In the genomic region with DNA sequence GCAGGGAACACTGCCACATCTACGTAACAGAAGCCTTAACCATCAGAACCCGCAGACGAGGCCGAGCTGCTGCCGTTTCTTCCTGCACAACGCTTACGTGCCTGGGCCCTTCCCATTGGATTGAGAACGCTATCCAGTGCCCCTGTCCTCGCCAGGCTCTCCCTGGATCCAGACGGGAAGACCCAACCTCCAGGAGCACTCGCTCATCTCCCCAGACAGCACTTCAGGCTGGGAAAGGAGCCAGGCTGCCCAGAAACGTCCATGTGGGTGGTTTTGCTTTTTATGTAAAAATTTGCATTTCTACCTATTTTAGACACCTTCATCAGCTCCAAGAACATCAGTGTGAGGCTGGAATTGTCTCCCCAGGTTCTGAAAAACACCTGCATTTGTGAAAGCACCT, we compare ENCODE assay signal across 19 cellular contexts. TPM values are rescaled to one million over a fixed set of nuclear protein-coding genes. Genes with fewer than 3 reads are reported as not detected.
A peak's percentile ranks its signal among the peaks of the same experiment; 100 is the strongest.
DNase-seq lines count a peak whose midpoint lies in the region; FAIRE-seq and TF ChIP-seq lines count a peak whose summit lies in the region.
"Had no signal": no experiment of that assay in that cellular context is flagged by ENCODE, and none has a peak within 500 bp of the region (broad histone marks: within the 10 kb centered on the region; RNA-seq: fewer than 3 reads in every experiment).

No MANE protein-coding gene starts in this region.

- H3K9me3 ChIP-seq in H1 (ENCODE audit: insufficient read depth in 2 of 2, low read depth in 1 of 2, low read length in 1 of 2) (no peaks in the 10 kb centered on the region; a peak in 1 of 4 replicates), osteoblast (ENCODE audit: low read depth, low read length) (no peaks in the 10 kb centered on the region), A673 (ENCODE audit: low read depth, low read length, poor library complexity, severe bottlenecking) (no peaks in the 10 kb centered on the region)
- H3K9me3 ChIP-seq: Caco-2, HAP-1 had no signal

- H3K18ac ChIP-seq in H1 (ENCODE audit: extremely low read depth, low read length) = no peak overlapping the region

- no peak overlapping the region for H3K14ac ChIP-seq in H1 (ENCODE audit: insufficient read length)

- intact Hi-C loops in A673 (cut with micrococcal nuclease; ENCODE audit: unreplicated experiment) = no loop called here

- no peak overlapping the region for H4K5ac ChIP-seq in H1 (ENCODE audit: insufficient read length, low read depth, low read length)

- TF ChIP-seq CTCF in bronchial epithelial cell (IDR thresholded peaks at IDR 0.05; ENCODE audit: insufficient read depth, low read length, severe bottlenecking) (no peak), H1 (IDR thresholded peaks at IDR 0.05; ENCODE audit: control extremely low read depth in 1 of 3, insufficient read depth in 1 of 3, low read depth in 1 of 3, low read length in 3 of 3) (no peak), osteoblast (IDR thresholded peaks at IDR 0.05; ENCODE audit: extremely low read depth, low read depth, low read length) (no peak), A673 (conservative IDR thresholded peaks at IDR 0.05; ENCODE audit: low read depth, low read length) (no peak)

- H3K27ac Mint-ChIP-seq in activated naive CD4-positive, alpha-beta T cell treated with anti-CD3 and anti-CD28 coated beads, Interleukin-2, amount 10 ng/mL, durations not matched to agents 7 days and 5 days = no peak overlapping the region
- H3K27ac Mint-ChIP-seq: CD4-positive, alpha-beta T cell had no signal

- no peak overlapping the region for H2BK12ac ChIP-seq in H1 (ENCODE audit: low read depth, low read length)

- no peak for TF ChIP-seq RAD21 in H1 (IDR thresholded peaks at IDR 0.05 in 1 of 2, conservative IDR thresholded peaks at IDR 0.05 in 1 of 2; ENCODE audit: low read depth in 2 of 2, low read length in 2 of 2)

- H3K36me3 ChIP-seq in bronchial epithelial cell (ENCODE audit: control insufficient read depth, insufficient read depth, low read length) (peaks cover 17% of the 10 kb centered on the region), H1 (ENCODE audit: control insufficient read depth in 2 of 4, insufficient read depth in 4 of 4, low read length in 3 of 4) (peaks cover 0 to 6% (median 3%) of the 10 kb centered on the region in 4 experiments; a peak in 3 of 8 replicates), osteoblast (ENCODE audit: insufficient read depth, low read length) (peaks cover 3% of the 10 kb centered on the region), A673 (ENCODE audit: insufficient read depth, low read length, poor library complexity, severe bottlenecking) (no peaks in the 10 kb centered on the region)

- H3K79me2 ChIP-seq in H1 (ENCODE audit: control insufficient read depth in 1 of 2, insufficient read depth in 2 of 2, low read length in 2 of 2) (no peaks in the 10 kb centered on the region), osteoblast (ENCODE audit: insufficient read depth, low read length) (no peaks in the 10 kb centered on the region)

- H3K23ac ChIP-seq in H1 (ENCODE audit: insufficient read length) = no peak overlapping the region

- CTCF ChIA-PET in H1 (lab: Charles Lee; ENCODE audit: partially characterized antibody) = interaction anchor here (2.0 kb wide), 1 partner anchor 10 kb away, joined by 5 read pairs; no protein-coding TSS in a partner anchor
- CTCF ChIA-PET in activated naive CD4-positive, alpha-beta T cell treated with anti-CD3 and anti-CD28 coated beads, Interleukin-2, amount 10 ng/mL, durations not matched to agents 7 days and 5 days (lab: Charles Lee) = no interaction called here
- CTCF ChIA-PET in A673 (lab: Charles Lee) = no interaction called here

- H3K4me1 ChIP-seq in H1 (replicated peaks in 1 of 4; ENCODE audit: control insufficient read depth in 3 of 4, insufficient read depth in 4 of 4, low read length in 3 of 4) = no peaks in the 10 kb centered on the region
- H3K4me1 ChIP-seq in osteoblast (ENCODE audit: insufficient read depth, low read length) = no peaks in the 10 kb centered on the region
- no peaks in the 10 kb centered on the region for H3K4me1 ChIP-seq in A673 (ENCODE audit: insufficient read depth, low read length, poor library complexity, severe bottlenecking)
- H3K4me1 ChIP-seq: Caco-2, HAP-1 had no signal

- H3K56ac ChIP-seq in H1 (replicated peaks; ENCODE audit: insufficient read length, low read depth, low read length) = no peak overlapping the region

- WGBS in H1 (ENCODE audit: extremely low coverage in 1 of 2, insufficient coverage in 1 of 2, insufficient read length in 1 of 2, insufficient replicate concordance in 2 of 2, low coverage in 1 of 2, low lambda C conversion rate in 2 of 2, missing lambda C conversion rate in 1 of 2), 2 experiments = 97% methylated on average over 12 of the region's 12 CpGs; no CpG with 5 or more reads in 1 of the 2 experiments

- H3K23me2 ChIP-seq in H1 (ENCODE audit: low read depth, low read length) = no peaks in the 10 kb centered on the region

- no peaks in the 10 kb centered on the region for H3K4me1 Mint-ChIP-seq in activated naive CD4-positive, alpha-beta T cell treated with anti-CD3 and anti-CD28 coated beads, Interleukin-2, amount 10 ng/mL, durations not matched to agents 7 days and 5 days

- H2AK5ac ChIP-seq in H1 (ENCODE audit: low read depth, low read length) = no peak overlapping the region

- H3K4me3 ChIP-seq in bronchial epithelial cell (ENCODE audit: low read depth, low read length) (no peak overlapping the region), H1 (ENCODE audit: extremely low read depth in 1 of 4, insufficient read depth in 2 of 4, low read depth in 3 of 4, low read length in 4 of 4) (no peak overlapping the region), osteoblast (ENCODE audit: insufficient read depth, low read length) (no peak overlapping the region), A673 (ENCODE audit: low read depth, low read length, poor library complexity, severe bottlenecking) (no peak overlapping the region)
- H3K4me3 ChIP-seq: HAP-1 had no signal

- no peak overlapping the region for H4K91ac ChIP-seq in H1 (replicated peaks; ENCODE audit: insufficient read length, low read length)

- no peak for TF ChIP-seq POLR2A in H1 (IDR thresholded peaks at IDR 0.05; ENCODE audit: control extremely low read depth in 1 of 2, low read depth in 2 of 2, low read length in 2 of 2)

- no peak for TF ChIP-seq EP300 in H1 (IDR thresholded peaks at IDR 0.05; ENCODE audit: borderline replicate concordance in 1 of 2, low read depth in 2 of 2, low read length in 2 of 2)

- H2AFZ ChIP-seq in H1 (ENCODE audit: low read length) (no peak overlapping the region), osteoblast (ENCODE audit: low read length) (no peak overlapping the region)

- DNase-seq in bronchial epithelial cell (ENCODE audit: low read depth) (no peak), H1 (ENCODE audit: low read depth in 1 of 2, low spot score in 2 of 2) (no peak), osteoblast (ENCODE audit: insufficient read length, low spot score, missing footprints) (peak; percentile 10), A673 (ENCODE audit: low spot score) (no peak)
- DNase-seq in activated naive CD4-positive, alpha-beta T cell treated with anti-CD3 and anti-CD28 coated beads, Interleukin-2, amount 10 ng/mL, durations not matched to agents 7 days and 5 days = no peak
- DNase-seq in activated CD4-positive, alpha-beta T cell treated with anti-CD3 and anti-CD28 coated beads for 48 hours = no peak
- DNase-seq: AML-193; Caco-2; CD4-positive, alpha-beta T cell; DMS153; DMS79; GDM1; GOT3 had no signal

- H3K27me3 Mint-ChIP-seq in activated naive CD4-positive, alpha-beta T cell treated with anti-CD3 and anti-CD28 coated beads, Interleukin-2, amount 10 ng/mL, durations not matched to agents 7 days and 5 days = no peaks in the 10 kb centered on the region
- H3K27me3 Mint-ChIP-seq: CD4-positive, alpha-beta T cell had no signal

- no peak overlapping the region for H2BK20ac ChIP-seq in H1 (ENCODE audit: low read length)

- no peak overlapping the region for H3K4me3 Mint-ChIP-seq in activated naive CD4-positive, alpha-beta T cell treated with anti-CD3 and anti-CD28 coated beads, Interleukin-2, amount 10 ng/mL, durations not matched to agents 7 days and 5 days
- H3K4me3 Mint-ChIP-seq: CD4-positive, alpha-beta T cell had no signal

- H3K9me3 Mint-ChIP-seq in activated naive CD4-positive, alpha-beta T cell treated with anti-CD3 and anti-CD28 coated beads, Interleukin-2, amount 10 ng/mL, durations not matched to agents 7 days and 5 days = no peaks in the 10 kb centered on the region
- H3K9me3 Mint-ChIP-seq: CD4-positive, alpha-beta T cell had no signal

- BruUV-seq in A673 (replicated peaks; lab: Mats Ljungman, UMichigan) = no TSS peak

- H2BK5ac ChIP-seq in H1 (ENCODE audit: low read depth, low read length) = no peak overlapping the region

- H3K27ac ChIP-seq in H1 (ENCODE audit: low read depth, low read length) = no peak overlapping the region
- no peak overlapping the region for H3K27ac ChIP-seq in osteoblast (ENCODE audit: low read depth, low read length)
- no peak overlapping the region for H3K27ac ChIP-seq in A673 (ENCODE audit: low read depth, low read length, poor library complexity, severe bottlenecking)
- H3K27ac ChIP-seq: C4-2B had no signal

- H3K4ac ChIP-seq in H1 (replicated peaks; ENCODE audit: insufficient read length, low read depth, low read length) = no peak overlapping the region

- H4K20me1 ChIP-seq in H1 (replicated peaks in 1 of 2; ENCODE audit: control insufficient read depth in 1 of 2, insufficient read depth in 2 of 2, low read length in 2 of 2) (peaks cover 0 to 2% of the 10 kb centered on the region in 2 experiments), osteoblast (ENCODE audit: insufficient read depth, low read length) (no peaks in the 10 kb centered on the region)

- no peak overlapping the region for H3K9ac ChIP-seq in H1 (replicated peaks in 1 of 4; ENCODE audit: extremely low read depth in 1 of 4, low read depth in 3 of 4, low read length in 3 of 4)

- peaks cover 8% of the 10 kb centered on the region for H3K36me3 Mint-ChIP-seq in activated naive CD4-positive, alpha-beta T cell treated with anti-CD3 and anti-CD28 coated beads, Interleukin-2, amount 10 ng/mL, durations not matched to agents 7 days and 5 days

- H3K27me3 ChIP-seq in bronchial epithelial cell (ENCODE audit: control insufficient read depth, insufficient read depth, low read length) (no peaks in the 10 kb centered on the region), H1 (replicated peaks in 1 of 4; ENCODE audit: control insufficient read depth in 3 of 4, extremely low read depth in 1 of 4, insufficient read depth in 3 of 4, low read length in 3 of 4) (no peaks in the 10 kb centered on the region), osteoblast (ENCODE audit: insufficient read depth, low read length) (no peaks in the 10 kb centered on the region), A673 (replicated peaks; ENCODE audit: insufficient read depth, low read depth, low read length, poor library complexity) (no peaks in the 10 kb centered on the region)

- FAIRE-seq in bronchial epithelial cell (lab: Jason Lieb, UNC) (peak; percentile 7), H1 (lab: Jason Lieb, UNC) (no peak)
- FAIRE-seq: A204.1 had no signal

- POLR2A ChIA-PET in H1 (lab: Charles Lee; ENCODE audit: partially characterized antibody) (no interaction called here), A673 (lab: Charles Lee; ENCODE audit: low non-redundant PET) (no interaction called here)

- H3K4me2 ChIP-seq in H1 (ENCODE audit: insufficient read depth in 1 of 2, low read depth in 2 of 2, low read length in 2 of 2) = no peak overlapping the region
- no peak overlapping the region for H3K4me2 ChIP-seq in osteoblast (ENCODE audit: insufficient read depth, low read length)

- peak overlapping the region; percentile 14; the same call in 1 of the 2 replicates for H4K8ac ChIP-seq in H1 (ENCODE audit: extremely low read depth, insufficient read depth, low read length)

- H2BK120ac ChIP-seq in H1 (replicated peaks; ENCODE audit: low read depth, low read length) = no peak overlapping the region

- no peaks in the 10 kb centered on the region for H3K79me1 ChIP-seq in H1 (ENCODE audit: low read depth, low read length)

- H2BK15ac ChIP-seq in H1 (ENCODE audit: low read length) = no peak overlapping the region

RNA-seq across cellular contexts. Expression of a gene that starts 7.3 kb away (rescaled TPM):
- not detected in 2 replicates for total RNA-seq in bronchial epithelial cell
- 0.58 TPM in 1 of 2 replicates, not detected in the other for total RNA-seq in H1 (2021; fragmentation: NEBNext Ultra II Directional; extraction: Animal tissue kit (Norgen Biotek cat#: 25700))
- polyA plus RNA-seq in H1 (2011; rRNA removed) = 0.44 and 0.63 TPM in 2 replicates
- polyA plus RNA-seq in H1 (2011; cell fraction: cytosol; rRNA removed) = 0.78 TPM
- polyA plus RNA-seq in H1 (2011; cell fraction: nucleus; rRNA removed) = 1.3 TPM
- polyA plus RNA-seq in H1 (2012, experiment 1 of 2) = 0.20 to 0.31 TPM (median 0.23 TPM) in 3 of 4 replicates, not detected in the other
- not detected for polyA plus RNA-seq in H1 (2012, experiment 2 of 2)
- 0.30 TPM for polyA plus RNA-seq in H1 (2013, experiment 1 of 2)
- polyA plus RNA-seq in H1 (2013, experiment 2 of 2) = 0.15 TPM
- polyA minus RNA-seq in H1 (2011; rRNA and poly(A)+ RNA removed) = not detected in 2 replicates
- polyA minus RNA-seq in H1 (2011; cell fraction: cytosol; rRNA and poly(A)+ RNA removed) = not detected
- polyA minus RNA-seq in H1 (2011; cell fraction: nucleus; rRNA and poly(A)+ RNA removed) = not detected
- total RNA-seq in osteoblast = not detected in 2 replicates
- 0.37 TPM in 1 of 2 replicates, not detected in the other for total RNA-seq in A673 (2021)
- total RNA-seq: Caco-2; CD4-positive, alpha-beta T cell; Daoy had no signal
- polyA plus RNA-seq: BJ had no signal

RNA-seq across cellular contexts. Expression of a gene that starts 27.0 kb away (rescaled TPM):
- total RNA-seq in bronchial epithelial cell (not detected in 2 replicates), osteoblast (not detected in 2 replicates), A673 (2021) (0.39 TPM in 1 of 2 replicates, not detected in the other)
- not detected in 2 replicates for total RNA-seq in H1 (2021; fragmentation: NEBNext Ultra II Directional; extraction: Animal tissue kit (Norgen Biotek cat#: 25700))
- polyA plus RNA-seq in H1 (2011; rRNA removed) = 0.12 and 0.31 TPM in 2 replicates
- 0.16 TPM for polyA plus RNA-seq in H1 (2011; cell fraction: cytosol; rRNA removed)
- polyA plus RNA-seq in H1 (2011; cell fraction: nucleus; rRNA removed) = 0.31 TPM
- polyA plus RNA-seq in H1 (2012, experiment 1 of 2) = 0.29 to 0.44 TPM in 2 of 4 replicates, not detected in the others
- polyA plus RNA-seq in H1 (2012, experiment 2 of 2) = not detected
- polyA plus RNA-seq in H1 (2013, experiment 1 of 2) = not detected
- not detected for polyA plus RNA-seq in H1 (2013, experiment 2 of 2)
- polyA minus RNA-seq in H1 (2011; rRNA and poly(A)+ RNA removed) = not detected in 2 replicates
- not detected for polyA minus RNA-seq in H1 (2011; cell fraction: cytosol; rRNA and poly(A)+ RNA removed)
- not detected for polyA minus RNA-seq in H1 (2011; cell fraction: nucleus; rRNA and poly(A)+ RNA removed)
- total RNA-seq: Caco-2; CD4-positive, alpha-beta T cell; Daoy; HT-29 had no signal
